In genomic region chr18:35580748-35581534, GRCh38 we compare ENCODE assay signal across 8 cellular contexts. TPM values are rescaled to one million over a fixed set of nuclear protein-coding genes. Genes with fewer than 3 reads are reported as not detected.
A peak's percentile ranks its signal among the peaks of the same experiment; 100 is the strongest.
DNase-seq lines count a peak whose midpoint lies in the region; ATAC-seq and TF ChIP-seq lines count a peak whose summit lies in the region.

No MANE protein-coding gene starts in this region.

- no peaks in the 10 kb centered on the region for H3K9me2 ChIP-seq in Karpas-422 (replicated peaks; ENCODE audit: insufficient read depth, low read length)

- peak overlapping the region; percentile 78 to 88 (median 85) for H3K4me3 Mint-ChIP-seq in brain

- peaks cover 29% of the 10 kb centered on the region for H3K36me3 ChIP-seq in Karpas-422 (ENCODE audit: insufficient read depth, low read length)
- no peaks in the 10 kb centered on the region for H3K36me3 ChIP-seq in iPS-20b (ENCODE audit: insufficient read depth, low read depth, low read length)
- no peaks in the 10 kb centered on the region for H3K36me3 ChIP-seq in skeletal muscle tissue (ENCODE audit: control insufficient read depth in 3 of 3, insufficient read depth in 3 of 3, low read length in 3 of 3)

- peaks cover 28% of the 10 kb centered on the region for H3K4me1 Mint-ChIP-seq in brain

- H3K27ac Mint-ChIP-seq in brain: peak overlapping the region in 4 of 5 experiments; percentile 70 to 90 (median 78)

- H3K27ac ChIP-seq in Karpas-422 (ENCODE audit: low read length) (peak overlapping the region; percentile 83), iPS-20b (ENCODE audit: low read length) (no peak overlapping the region), skeletal muscle tissue (ENCODE audit: low read depth, low read length) (peak overlapping the region; percentile 84)

- peak; percentile 55 for ATAC-seq in GM21528 (IDR thresholded peaks at IDR 0.05; ENCODE audit: low FRiP score, unreplicated experiment)
- ATAC-seq in HG03457 (IDR thresholded peaks at IDR 0.05; ENCODE audit: unreplicated experiment): no peak

- peaks cover 20% of the 10 kb centered on the region; the same call in 1 of the 2 replicates for H4K20me1 ChIP-seq in Karpas-422 (ENCODE audit: insufficient read depth, low read depth, low read length)

- peaks cover 18 to 28% (median 27%) of the 10 kb centered on the region in 5 experiments for H3K9me3 Mint-ChIP-seq in brain

- no peak for TF ChIP-seq CTCF in brain (conservative IDR thresholded peaks at IDR 0.05)

- peaks cover 6% of the 10 kb centered on the region for H3K27me3 Mint-ChIP-seq in brain

- H3K27me3 ChIP-seq in Karpas-422 (ENCODE audit: low read length) (no peaks in the 10 kb centered on the region), iPS-20b (ENCODE audit: insufficient read depth, low read length) (peaks cover 27% of the 10 kb centered on the region), skeletal muscle tissue (ENCODE audit: control insufficient read depth in 3 of 3, insufficient read depth in 3 of 3, low read length in 3 of 3) (no peaks in the 10 kb centered on the region)

- DNase-seq in EL (peak; percentile 55), Karpas-422 (peak; percentile 86), T1000 (lab: John Stamatoyannopoulos, UW) (peak; percentile 12)

- peak overlapping the region; percentile 87 for H3K4me2 ChIP-seq in Karpas-422 (ENCODE audit: low read depth, low read length, poor library complexity, severe bottlenecking)

- no peak overlapping the region for H2AFZ ChIP-seq in Karpas-422 (ENCODE audit: low read length)

- H3K79me2 ChIP-seq in Karpas-422 (ENCODE audit: low read length): peaks cover 42% of the 10 kb centered on the region

- H3K4me1 ChIP-seq in Karpas-422 (ENCODE audit: low read length) (peaks cover 34% of the 10 kb centered on the region), iPS-20b (ENCODE audit: insufficient read depth, low read length) (peaks cover 13% of the 10 kb centered on the region), skeletal muscle tissue (ENCODE audit: control insufficient read depth in 3 of 3, insufficient read depth in 3 of 3, low read length in 3 of 3) (peaks cover 14 to 16% (median 14%) of the 10 kb centered on the region in 3 donors)

- peak overlapping the region; percentile 96 for H3K9ac ChIP-seq in Karpas-422 (ENCODE audit: low read length)
- peak overlapping the region; percentile 70; the same call in 1 of the 2 replicates for H3K9ac ChIP-seq in iPS-20b (ENCODE audit: low read depth, low read length)
- peak overlapping the region; percentile 76 to 90 (median 76) for H3K9ac ChIP-seq in skeletal muscle tissue (ENCODE audit: low read depth in 1 of 3, low read length in 3 of 3)

- peaks cover 4% of the 10 kb centered on the region for H3K9me3 ChIP-seq in Karpas-422 (ENCODE audit: low read length)
- H3K9me3 ChIP-seq in iPS-20b (ENCODE audit: insufficient read depth, low read depth, low read length): peaks cover 14% of the 10 kb centered on the region
- H3K9me3 ChIP-seq in skeletal muscle tissue (ENCODE audit: control insufficient read depth in 3 of 3, low read length in 3 of 3): no peaks in the 10 kb centered on the region

- H3K36me3 Mint-ChIP-seq in brain: peaks cover 25% of the 10 kb centered on the region

- H3K4me3 ChIP-seq in Karpas-422 (ENCODE audit: low read length) (peak overlapping the region; percentile 77), iPS-20b (ENCODE audit: low read length) (peak overlapping the region; percentile 75), skeletal muscle tissue (ENCODE audit: low read length in 3 of 3) (peak overlapping the region; percentile 70 to 76 (median 74))

RNA-seq across cellular contexts. Expression of gene GALNT1, which starts 0.6 kb away (rescaled TPM):
- total RNA-seq in Karpas-422 (2014; rRNA removed; shearing (Covaris generic); ENCODE audit: low replicate concordance): 172 and 259 TPM in 2 replicates
- 7.8 TPM for polyA plus RNA-seq in brain (ENCODE audit: insufficient read depth, low read depth, low replicate concordance)
- total RNA-seq in skeletal muscle tissue: 60.0 TPM

Comparison
In these comparisons a context has a peak if more than half of its experiments do, and no peak if none do; other contexts are left out.
1. DNase-seq: peak in every context shown above with its lines; median percentile 86 in Karpas-422; 55 in EL; 12 in T1000.